In the genomic region with DNA sequence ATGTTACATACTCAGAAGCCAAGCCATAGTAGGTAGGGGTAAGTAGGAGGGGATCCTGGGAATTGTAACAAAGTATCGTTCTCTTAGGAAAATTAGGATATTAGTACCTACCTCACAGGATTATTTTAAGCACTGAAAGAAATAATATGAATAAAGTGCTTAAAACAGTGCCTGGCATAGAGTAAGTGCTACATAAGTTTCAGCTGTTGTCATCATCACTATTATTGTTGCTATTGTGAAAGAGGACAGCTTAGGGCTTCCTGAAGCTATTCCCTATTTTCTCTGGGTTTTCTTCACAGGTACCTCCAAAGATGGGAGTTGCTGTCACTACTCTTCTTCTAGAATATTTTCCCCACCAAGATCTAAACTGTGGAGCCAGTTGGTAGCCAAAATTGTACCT, we compare ENCODE assay signal across 22 cellular contexts.
"Had no signal": no experiment of that assay in that cellular context is flagged by ENCODE, and none has a peak within 500 bp of the region (broad histone marks: within the 10 kb centered on the region; RNA-seq: fewer than 3 reads in every experiment).

No MANE protein-coding gene starts in this region.

- H3K4me3 ChIP-seq: breast epithelium, hepatocyte, lower lobe of right lung, mucosa of descending colon, right lobe of liver, skin epidermis, testis, upper lobe of left lung had no signal

- ATAC-seq: left lobe of liver, lower lobe of right lung, mucosa of descending colon, right lobe of liver had no signal

- H3K27me3 Mint-ChIP-seq: central memory CD8-positive, alpha-beta T cell had no signal

- H3K27me3 ChIP-seq: hepatocyte, right lobe of liver, testis, upper lobe of left lung had no signal

- H3K9me3 ChIP-seq: breast epithelium, lower lobe of right lung, mucosa of descending colon, right lobe of liver, SK-N-SH, testis, upper lobe of left lung had no signal

- H3K4me1 Mint-ChIP-seq: central memory CD8-positive, alpha-beta T cell; immature natural killer cell; neural crest cell; stimulated activated effector memory CD8-positive, alpha-beta T cell treated with anti-CD3 and anti-CD28 coated beads, Interleukin-12 subunit alpha, Interleukin-12 subunit beta, amount 100 ng/mL, for 72 hours had no signal

- H3K4me1 ChIP-seq: breast epithelium, lower lobe of right lung, right lobe of liver, testis, upper lobe of left lung had no signal

- H3K9me3 Mint-ChIP-seq: central memory CD8-positive, alpha-beta T cell; immature natural killer cell; stimulated activated effector memory CD8-positive, alpha-beta T cell treated with anti-CD3 and anti-CD28 coated beads, Interleukin-12 subunit alpha, Interleukin-12 subunit beta, amount 100 ng/mL, for 72 hours had no signal

- H3K36me3 Mint-ChIP-seq: immature natural killer cell; stimulated activated effector memory CD8-positive, alpha-beta T cell treated with anti-CD3 and anti-CD28 coated beads, Interleukin-12 subunit alpha, Interleukin-12 subunit beta, amount 100 ng/mL, for 72 hours had no signal

- H3K27ac ChIP-seq: breast epithelium, hepatocyte, lower lobe of right lung, right lobe of liver, testis, upper lobe of left lung, WERI-Rb-1 had no signal

- H3K27ac Mint-ChIP-seq: immature natural killer cell; stimulated activated effector memory CD8-positive, alpha-beta T cell treated with anti-CD3 and anti-CD28 coated beads, Interleukin-12 subunit alpha, Interleukin-12 subunit beta, amount 100 ng/mL, for 72 hours had no signal

- H3K36me3 ChIP-seq: breast epithelium, lower lobe of right lung, right lobe of liver, upper lobe of left lung, WERI-Rb-1 had no signal

- H3K4me3 Mint-ChIP-seq: central memory CD8-positive, alpha-beta T cell; immature natural killer cell; neural crest cell; stimulated activated effector memory CD8-positive, alpha-beta T cell treated with anti-CD3 and anti-CD28 coated beads, Interleukin-12 subunit alpha, Interleukin-12 subunit beta, amount 100 ng/mL, for 72 hours had no signal

- DNase-seq: activated CD4-positive, alpha-beta T cell treated with anti-CD3 and anti-CD28 coated beads, Interleukin-2, amount 50 U/mL, for 4 hours; activated CD4-positive, CD25-positive, alpha-beta regulatory T cell treated with anti-CD3 and anti-CD28 coated beads, Interleukin-2, amount 50 U/mL, for 72 hours; effector memory CD4-positive, alpha-beta T cell; glutamatergic neuron; immature natural killer cell; lower lobe of right lung; mesendoderm; mucosa of descending colon; occipital lobe; right lobe of liver; SIG-M5; SK-N-SH; testis; upper lobe of left lung; WERI-Rb-1 had no signal
